15 cellular contexts compared by ENCODE assay signal in the genomic region with DNA sequence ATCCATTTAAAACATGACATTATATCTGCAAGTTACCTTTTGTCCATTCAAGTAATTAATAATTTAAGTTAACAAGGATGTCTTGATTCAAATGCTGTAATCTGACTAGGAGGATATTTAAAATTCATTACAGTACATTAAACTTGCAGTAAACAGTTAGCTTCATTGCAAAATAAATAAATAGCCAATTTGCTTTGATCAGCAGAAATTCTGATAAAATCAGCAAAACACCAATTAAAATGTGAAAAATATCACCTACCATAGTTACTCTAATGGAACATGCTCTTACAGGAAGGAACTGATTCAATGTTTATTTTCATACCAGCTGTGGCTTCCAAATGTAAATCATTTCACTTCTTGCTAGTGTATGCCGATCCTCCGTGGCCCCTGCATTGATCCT.
"Had no signal": no experiment of that assay in that cellular context is flagged by ENCODE, and none has a peak within 500 bp of the region (broad histone marks: within the 10 kb centered on the region; RNA-seq: fewer than 3 reads in every experiment).

No MANE protein-coding gene starts in this region.

- H3K4me3 Mint-ChIP-seq: memory B cell, nephron had no signal

- ATAC-seq: left lung, sciatic nerve had no signal

- H3K27ac ChIP-seq: adrenal gland, cardiac muscle cell, left lung, ovary, tibial artery had no signal

- DNase-seq: activated CD4-positive, alpha-beta T cell treated with anti-CD3 and anti-CD28 coated beads, Interleukin-2, amount 50 U/mL, for 1 hour; activated CD8-positive, alpha-beta memory T cell treated with anti-CD3 and anti-CD28 coated beads for 24 hours; activated effector memory CD4-positive, alpha-beta T cell treated with Interleukin-2 at 50 U/mL for 16 hours; activated naive CD4-positive, alpha-beta T cell treated with anti-CD3 and anti-CD28 coated beads, Interleukin-2, amount 50 U/mL, for 16 hours; activated T-cell treated with anti-CD3 and anti-CD28 coated beads for 4 hours; adrenal gland; islet precursor cell; left lung; ovary; stimulated activated CD4-positive, alpha-beta T cell treated with anti-CD3 and anti-CD28 coated beads, Interleukin-1b, Interleukin-23, amount 100 ng/mL, for 48 hours; tibial artery had no signal

- H3K36me3 ChIP-seq: adrenal gland, cardiac muscle cell, left lung, ovary, tibial artery had no signal

- H3K9me3 ChIP-seq: adrenal gland, left lung, ovary, tibial artery had no signal

- H3K4me3 ChIP-seq: adrenal gland, cardiac muscle cell, left lung, ovary, tibial artery had no signal

- H3K27me3 ChIP-seq: cardiac muscle cell, ovary had no signal

- H3K36me3 Mint-ChIP-seq: memory B cell had no signal

- H3K4me1 ChIP-seq: adrenal gland, left lung, tibial artery had no signal

- H3K9me3 Mint-ChIP-seq: memory B cell, nephron had no signal

- H3K4me1 Mint-ChIP-seq: nephron had no signal

- H3K27ac Mint-ChIP-seq: memory B cell, nephron had no signal
